Comparison of ENCODE assay signal across 1 cellular context in genomic region chr1:22056043-22056442, GRCh38.
TF ChIP-seq lines count a peak whose summit lies in the region.

No MANE protein-coding gene starts in this region.

TF ChIP-seq in K562, 482 proteins besides CTCF, POLR2A, EP300 and RAD21 (continued from another document):
- TF ChIP-seq MAX (CRISPR knock-in tag; IDR thresholded peaks at IDR 0.05) (no peak), ZNF316 (IDR thresholded peaks at IDR 0.05) (peak; percentile 85), C11orf30 (IDR thresholded peaks at IDR 0.05; ENCODE audit: low read depth) (peak; percentile 49; the same call in 1 of the 2 replicates), ZNF165 (CRISPR knock-in tag; IDR thresholded peaks at IDR 0.05; ENCODE audit: borderline replicate concordance) (no peak), THAP12 (CRISPR knock-in tag; IDR thresholded peaks at IDR 0.05) (0 out of 2 replicates have a peak, but pooled peaks have one; percentile 18), TRIM24 (IDR thresholded peaks at IDR 0.05) (0 out of 4 replicates have a peak, but pooled peaks of 1 of the 2 experiments have one; percentile 45)
